Comparison of ENCODE assay signal across 8 cellular contexts in the genomic region with DNA sequence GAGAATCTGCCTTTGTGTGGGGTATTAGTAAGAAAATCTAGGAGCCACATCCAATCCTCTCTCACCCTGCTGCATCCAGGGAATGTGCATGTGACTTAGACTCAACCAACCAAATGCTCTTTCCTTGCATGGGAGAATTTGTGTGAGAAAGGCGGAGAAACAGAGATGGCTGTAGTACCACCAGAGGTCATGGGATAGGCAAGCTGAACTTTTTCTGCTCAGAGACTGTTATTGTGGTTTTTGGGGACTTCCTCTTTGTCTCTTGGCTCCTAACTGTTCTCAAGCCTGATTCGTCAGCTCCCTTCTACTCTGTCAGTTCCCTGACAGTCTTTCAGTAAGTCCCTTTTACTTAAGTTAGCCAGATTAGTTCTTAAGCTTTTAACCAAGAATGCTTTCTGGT. TPM values are rescaled to one million over a fixed set of nuclear protein-coding genes. Genes with fewer than 3 reads are reported as not detected.
DNase-seq lines count a peak whose midpoint lies in the region; ATAC-seq and TF ChIP-seq lines count a peak whose summit lies in the region.

No MANE protein-coding gene starts in this region.

- H4K8ac ChIP-seq in IMR-90 (ENCODE audit: low read depth in 2 of 2, low read length in 2 of 2) = peak overlapping the region in 1 of 2 experiments; percentile 48; a peak in 1 of 4 replicates

- H3K79me1 ChIP-seq in IMR-90 (ENCODE audit: low read depth in 1 of 2, low read length in 2 of 2) = peaks cover 6 to 18% of the 10 kb centered on the region in 2 experiments; a peak in 3 of 4 replicates

- H2AFZ ChIP-seq in IMR-90 (replicated peaks; ENCODE audit: low read length, poor library complexity) (no peak overlapping the region), osteoblast (ENCODE audit: low read length) (peak overlapping the region; percentile 62), mammary epithelial cell (ENCODE audit: low read depth, low read length) (no peak overlapping the region)

- no TSS peak for BruUV-seq in IMR-90 (replicated peaks; lab: Mats Ljungman, UMichigan)
- BruUV-seq in mammary epithelial cell (replicated peaks; lab: Mats Ljungman, UMichigan) = no TSS peak

- no peak overlapping the region for H3K18ac ChIP-seq in IMR-90 (ENCODE audit: low read depth, low read length)

- H3K79me2 ChIP-seq in osteoblast (ENCODE audit: insufficient read depth, low read length) (no peaks in the 10 kb centered on the region), mammary epithelial cell (ENCODE audit: insufficient read depth, low read length) (peaks cover 3% of the 10 kb centered on the region)

- no peaks in the 10 kb centered on the region for H3K9me3 ChIP-seq in CD4-positive, CD25-positive, alpha-beta regulatory T cell (ENCODE audit: control insufficient read depth in 2 of 2, low read length in 2 of 2)
- peaks cover 2% of the 10 kb centered on the region; the same call in 1 of the 2 replicates for H3K9me3 ChIP-seq in IMR-90 (ENCODE audit: control insufficient read depth, insufficient read depth, low read length)
- no peaks in the 10 kb centered on the region for H3K9me3 ChIP-seq in osteoblast (ENCODE audit: low read depth, low read length)
- H3K9me3 ChIP-seq in MG63 = no peaks in the 10 kb centered on the region
- H3K9me3 ChIP-seq in mammary epithelial cell (replicated peaks; ENCODE audit: insufficient read depth, low read length) = peaks cover 3% of the 10 kb centered on the region

- H2BK5ac ChIP-seq in IMR-90 (ENCODE audit: low read depth, low read length, poor library complexity, severe bottlenecking) = no peak overlapping the region

- POLR2A ChIA-PET in IMR-90 (lab: Charles Lee; ENCODE audit: unreplicated experiment) = no interaction called here

- H2BK120ac ChIP-seq in IMR-90 (ENCODE audit: low read depth, low read length) = no peak overlapping the region

- CTCF ChIA-PET in IMR-90 (lab: Yijun Ruan, JAX) (interaction anchor here (1.3 to 2.2 kb wide), 5 partner anchors 10 to 332 kb away, joined by 3 to 10 read pairs (median 5); no protein-coding TSS in a partner anchor), mammary epithelial cell (lab: Charles Lee; ENCODE audit: low non-redundant PET) (no interaction called here)

- no peak overlapping the region for H2AK5ac ChIP-seq in IMR-90 (ENCODE audit: low read depth, low read length)

- H2AK9ac ChIP-seq in IMR-90 (replicated peaks; ENCODE audit: low read depth, low read length, poor library complexity) = no peak overlapping the region

- no peak for TF ChIP-seq CTCF in IMR-90 (conservative IDR thresholded peaks at IDR 0.05; ENCODE audit: low read depth, low read length)
- TF ChIP-seq CTCF in osteoblast (IDR thresholded peaks at IDR 0.05; ENCODE audit: extremely low read depth, low read depth, low read length) = no peak
- no peak for TF ChIP-seq CTCF in mammary epithelial cell (conservative IDR thresholded peaks at IDR 0.05 in 1 of 2, IDR thresholded peaks at IDR 0.05 in 1 of 2; ENCODE audit: extremely low read depth in 1 of 2, insufficient read depth in 1 of 2, low read depth in 1 of 2, low read length in 2 of 2)

- H4K5ac ChIP-seq in IMR-90 (ENCODE audit: low read depth, low read length) = no peak overlapping the region

- intact Hi-C loops in IMR-90 (cut with micrococcal nuclease) = no loop called here
- intact Hi-C loops in activated T-helper 1 cell treated with anti-CD3 and anti-CD28 coated beads, Interleukin-12 subunit alpha, Interleukin-12 subunit beta, Interleukin-2, Interleukin-4 antibody, amounts not matched to agents 30 ng/mL and 10 ng/mL and 1 ng/mL, durations not matched to agents 14 hours and 24 hours and 36 hours (cut with micrococcal nuclease) = loop anchor here (1.0 kb wide), 1 partner anchor 10 kb away; no protein-coding TSS in a partner anchor
- intact Hi-C loops in mammary epithelial cell (cut with micrococcal nuclease) = loop anchor here (2.0 kb wide), 1 partner anchor 149 kb away; no protein-coding TSS in a partner anchor

- H3K9me3 Mint-ChIP-seq in CD4-positive, CD25-positive, alpha-beta regulatory T cell = peaks cover 0 to 2% (median 0%) of the 10 kb centered on the region in 7 donors
- no peaks in the 10 kb centered on the region for H3K9me3 Mint-ChIP-seq in activated T-helper 1 cell treated with anti-CD3 and anti-CD28 coated beads, Interleukin-12 subunit alpha, Interleukin-12 subunit beta, Interleukin-2, Interleukin-4 antibody, amounts not matched to agents 30 ng/mL and 10 ng/mL and 1 ng/mL, durations not matched to agents 14 hours and 24 hours and 36 hours

- TF ChIP-seq RAD21 in IMR-90 (IDR thresholded peaks at IDR 0.05; ENCODE audit: low read length) = no peak

- H3K4me1 Mint-ChIP-seq in CD4-positive, CD25-positive, alpha-beta regulatory T cell = peaks cover 14 to 67% (median 36%) of the 10 kb centered on the region in 4 donors
- H3K4me1 Mint-ChIP-seq in activated T-helper 1 cell treated with anti-CD3 and anti-CD28 coated beads, Interleukin-12 subunit alpha, Interleukin-12 subunit beta, Interleukin-2, Interleukin-4 antibody, amounts not matched to agents 30 ng/mL and 10 ng/mL and 1 ng/mL, durations not matched to agents 14 hours and 24 hours and 36 hours (ENCODE audit: low read depth) = peaks cover 37% of the 10 kb centered on the region

- no peaks in the 10 kb centered on the region for H3K36me3 Mint-ChIP-seq in CD4-positive, CD25-positive, alpha-beta regulatory T cell
- H3K36me3 Mint-ChIP-seq in activated T-helper 1 cell treated with anti-CD3 and anti-CD28 coated beads, Interleukin-12 subunit alpha, Interleukin-12 subunit beta, Interleukin-2, Interleukin-4 antibody, amounts not matched to agents 30 ng/mL and 10 ng/mL and 1 ng/mL, durations not matched to agents 14 hours and 24 hours and 36 hours (ENCODE audit: low read depth) = no peaks in the 10 kb centered on the region

- peak overlapping the region; percentile 85 to 98 (median 92) for H3K27ac Mint-ChIP-seq in CD4-positive, CD25-positive, alpha-beta regulatory T cell
- H3K27ac Mint-ChIP-seq in activated T-helper 1 cell treated with anti-CD3 and anti-CD28 coated beads, Interleukin-12 subunit alpha, Interleukin-12 subunit beta, Interleukin-2, Interleukin-4 antibody, amounts not matched to agents 30 ng/mL and 10 ng/mL and 1 ng/mL, durations not matched to agents 14 hours and 24 hours and 36 hours = peak overlapping the region; percentile 57

- H3K4me1 ChIP-seq in CD4-positive, CD25-positive, alpha-beta regulatory T cell (ENCODE audit: control insufficient read depth, insufficient read depth, low read length, poor library complexity, severe bottlenecking) = peaks cover 41% of the 10 kb centered on the region
- peaks cover 1% of the 10 kb centered on the region; the same call in 1 of the 2 replicates for H3K4me1 ChIP-seq in IMR-90 (ENCODE audit: control insufficient read depth, insufficient read depth, low read length)
- peaks cover 3% of the 10 kb centered on the region for H3K4me1 ChIP-seq in osteoblast (ENCODE audit: insufficient read depth, low read length)
- peaks cover 11% of the 10 kb centered on the region for H3K4me1 ChIP-seq in mammary epithelial cell (ENCODE audit: insufficient read depth, low read length)

- H4K91ac ChIP-seq in IMR-90 (ENCODE audit: insufficient read depth, low read depth, low read length) = no peak overlapping the region

- peaks cover 3% of the 10 kb centered on the region; the same call in 1 of the 2 replicates for H3K9me1 ChIP-seq in IMR-90 (ENCODE audit: insufficient read depth, low read length)

- WGBS in IMR-90 (ENCODE audit: extremely low coverage in 2 of 2, insufficient read length in 1 of 2), 2 experiments = no CpG with 5 or more reads among the region's 2 CpGs
- 94% methylated on average over 2 of the region's 2 CpGs for WGBS in mammary epithelial cell (ENCODE audit: low coverage, missing lambda C conversion rate)

- no peaks in the 10 kb centered on the region for H3K36me3 ChIP-seq in CD4-positive, CD25-positive, alpha-beta regulatory T cell (ENCODE audit: control insufficient read depth, insufficient read depth, low read length)
- H3K36me3 ChIP-seq in IMR-90 (ENCODE audit: control insufficient read depth, insufficient read depth, low read length) (no peaks in the 10 kb centered on the region), osteoblast (ENCODE audit: insufficient read depth, low read length) (no peaks in the 10 kb centered on the region), MG63 (no peaks in the 10 kb centered on the region), mammary epithelial cell (ENCODE audit: insufficient read depth, low read length) (no peaks in the 10 kb centered on the region)

- H3K23ac ChIP-seq in IMR-90 (ENCODE audit: low read depth, low read length) = no peak overlapping the region

- peak; percentile 23 to 89 (median 74) for DNase-seq in CD4-positive, CD25-positive, alpha-beta regulatory T cell
- DNase-seq in IMR-90 = peak; percentile 24
- peak; percentile 23 for DNase-seq in activated T-helper 1 cell treated with anti-CD3 and anti-CD28 coated beads, Interleukin-12 subunit alpha, Interleukin-12 subunit beta, Interleukin-2, Interleukin-4 antibody, amounts not matched to agents 30 ng/mL and 10 ng/mL and 1 ng/mL, durations not matched to agents 14 hours and 24 hours and 36 hours (ENCODE audit: low spot score)
- DNase-seq in osteoblast (ENCODE audit: insufficient read length, low spot score, missing footprints) = no peak
- no peak for DNase-seq in effector CD8-positive, alpha-beta T cell (lab: John Stamatoyannopoulos, UW)
- no peak for DNase-seq in MG63
- no peak for DNase-seq in mammary epithelial cell

- ATAC-seq in CD4-positive, CD25-positive, alpha-beta regulatory T cell (ENCODE audit: low read depth in 2 of 2) = peak; percentile 67 to 68
- ATAC-seq in GM19395 (IDR thresholded peaks at IDR 0.05; ENCODE audit: unreplicated experiment) = peak; percentile 57
- ATAC-seq in IMR-90 (ENCODE audit: low read depth) = no peak

- TF ChIP-seq POLR2A in IMR-90 (IDR thresholded peaks at IDR 0.05; ENCODE audit: low read depth, low read length) = no peak

- no peak overlapping the region for H3K14ac ChIP-seq in IMR-90 (replicated peaks; ENCODE audit: low read depth, low read length)

- peak overlapping the region; percentile 80 for H3K27ac ChIP-seq in CD4-positive, CD25-positive, alpha-beta regulatory T cell (ENCODE audit: insufficient read depth, low read length, poor library complexity, severe bottlenecking)
- no peak overlapping the region for H3K27ac ChIP-seq in IMR-90 (ENCODE audit: insufficient read depth, low read length)
- no peak overlapping the region for H3K27ac ChIP-seq in osteoblast (ENCODE audit: low read depth, low read length)
- no peak overlapping the region for H3K27ac ChIP-seq in mammary epithelial cell (ENCODE audit: insufficient read depth, low read depth, low read length)

- H3K9ac ChIP-seq in IMR-90 (ENCODE audit: low read depth, low read length) (no peak overlapping the region), mammary epithelial cell (ENCODE audit: insufficient read depth, low read length) (no peak overlapping the region)

- no peak overlapping the region for H2BK15ac ChIP-seq in IMR-90 (ENCODE audit: low read depth, low read length)

- H3K4me3 Mint-ChIP-seq in CD4-positive, CD25-positive, alpha-beta regulatory T cell = peak overlapping the region; percentile 70 to 97 (median 78)
- peak overlapping the region; percentile 13 for H3K4me3 Mint-ChIP-seq in activated T-helper 1 cell treated with anti-CD3 and anti-CD28 coated beads, Interleukin-12 subunit alpha, Interleukin-12 subunit beta, Interleukin-2, Interleukin-4 antibody, amounts not matched to agents 30 ng/mL and 10 ng/mL and 1 ng/mL, durations not matched to agents 14 hours and 24 hours and 36 hours

- H3K4ac ChIP-seq in IMR-90 (ENCODE audit: low read depth, low read length) = no peak overlapping the region

- H3K27me3 Mint-ChIP-seq in CD4-positive, CD25-positive, alpha-beta regulatory T cell = no peaks in the 10 kb centered on the region
- H3K27me3 Mint-ChIP-seq in activated T-helper 1 cell treated with anti-CD3 and anti-CD28 coated beads, Interleukin-12 subunit alpha, Interleukin-12 subunit beta, Interleukin-2, Interleukin-4 antibody, amounts not matched to agents 30 ng/mL and 10 ng/mL and 1 ng/mL, durations not matched to agents 14 hours and 24 hours and 36 hours (ENCODE audit: insufficient read depth) = peaks cover 3% of the 10 kb centered on the region

- dilution Hi-C loops in IMR-90 (cut with HindIII; ENCODE audit: low sequenced_read_pairs, unreplicated experiment) (no loop called here), mammary epithelial cell (cut with HindIII; ENCODE audit: low sequenced_read_pairs) (loop anchor here (5.0 kb wide), 2 partner anchors 69 to 104 kb away; no protein-coding TSS in a partner anchor)

- H2BK20ac ChIP-seq in IMR-90 (ENCODE audit: low read depth, low read length) = no peak overlapping the region

- no peaks in the 10 kb centered on the region for H3K27me3 ChIP-seq in CD4-positive, CD25-positive, alpha-beta regulatory T cell (ENCODE audit: control insufficient read depth, insufficient read depth, low read length)
- H3K27me3 ChIP-seq in IMR-90 (ENCODE audit: control insufficient read depth, insufficient read depth, low read length) = peaks cover 6% of the 10 kb centered on the region
- peaks cover 4% of the 10 kb centered on the region for H3K27me3 ChIP-seq in osteoblast (ENCODE audit: insufficient read depth, low read length)
- peaks cover 2% of the 10 kb centered on the region for H3K27me3 ChIP-seq in MG63
- H3K27me3 ChIP-seq in mammary epithelial cell (ENCODE audit: insufficient read depth, low read length) = peaks cover 2% of the 10 kb centered on the region

- H3K4me3 ChIP-seq in CD4-positive, CD25-positive, alpha-beta regulatory T cell (ENCODE audit: low read depth, low read length) = peak overlapping the region; percentile 66
- H3K4me3 ChIP-seq in IMR-90 (ENCODE audit: insufficient read depth, low read depth, low read length) (no peak overlapping the region), osteoblast (ENCODE audit: insufficient read depth, low read length) (no peak overlapping the region), MG63 (no peak overlapping the region), mammary epithelial cell (replicated peaks in 1 of 3; ENCODE audit: insufficient read depth in 1 of 3, low read depth in 2 of 3, low read length in 3 of 3) (no peak overlapping the region)

- in situ Hi-C loops in IMR-90 (cut with MboI; ENCODE audit: low sequenced_read_pairs) = no loop called here
- in situ Hi-C loops in mammary epithelial cell (cut with MboI; ENCODE audit: low sequenced_read_pairs in 2 of 2) = loop anchor here (10.0 to 25.0 kb wide), 3 partner anchors 289 to 539 kb away; partner anchors contain the start of gene SLC28A1 (in 1 of the 2)

- H3K56ac ChIP-seq in IMR-90 (ENCODE audit: extremely low read depth, insufficient read depth, low read length) = no peak overlapping the region

- H3K4me2 ChIP-seq in IMR-90 (ENCODE audit: low read depth, low read length) (no peak overlapping the region), osteoblast (ENCODE audit: insufficient read depth, low read length) (peak overlapping the region; percentile 10), mammary epithelial cell (ENCODE audit: insufficient read depth, low read depth, low read length) (no peak overlapping the region)

- H4K20me1 ChIP-seq in IMR-90 (ENCODE audit: insufficient read depth, low read length) (no peaks in the 10 kb centered on the region; the same call in 1 of the 2 replicates), osteoblast (ENCODE audit: insufficient read depth, low read length) (no peaks in the 10 kb centered on the region), mammary epithelial cell (ENCODE audit: insufficient read depth, low read length) (no peaks in the 10 kb centered on the region)

RNA-seq across cellular contexts. Expression of gene ZSCAN2, which starts 2.6 kb away (rescaled TPM):
- 4.8 TPM for total RNA-seq in CD4-positive, CD25-positive, alpha-beta regulatory T cell
- 10 to 100 TPM in 2 of 4 donors, 1 to 10 TPM in 2; 6.9 to 12.4 (median 9.4) TPM for polyA plus RNA-seq in CD4-positive, CD25-positive, alpha-beta regulatory T cell
- total RNA-seq in IMR-90 (2012; rRNA removed) (15.0 and 18.3 TPM in 2 replicates), osteoblast (14.1 and 14.7 TPM in 2 replicates), mammary epithelial cell (1 to 10 TPM; 5.0 to 6.3 TPM)
- polyA plus RNA-seq in IMR-90 (2012; rRNA removed) (10.4 and 11.1 TPM in 2 replicates), mammary epithelial cell (4.2 TPM)
- 11.1 and 12.0 TPM in 2 replicates for polyA plus RNA-seq in IMR-90 (2012; cell fraction: cytosol; rRNA removed)
- polyA plus RNA-seq in IMR-90 (2012; cell fraction: nucleus; rRNA removed; ENCODE audit: low replicate concordance) = 6.0 and 6.9 TPM in 2 replicates
- total RNA-seq in activated T-helper 1 cell treated with anti-CD3 and anti-CD28 coated beads, Interleukin-12 subunit alpha, Interleukin-12 subunit beta, Interleukin-2, Interleukin-4 antibody, amounts not matched to agents 30 ng/mL and 10 ng/mL and 1 ng/mL, durations not matched to agents 14 hours and 24 hours and 36 hours = 6.5 and 7.0 TPM in 2 replicates
- 6.9 and 11.0 TPM in 2 replicates for total RNA-seq in MG63 (2014; rRNA removed; shearing (Covaris generic); ENCODE audit: low replicate concordance)
- polyA minus RNA-seq in mammary epithelial cell = 4.0 TPM

RNA-seq across cellular contexts. Expression of gene WDR73, which starts 55.8 kb away (rescaled TPM):
- total RNA-seq in CD4-positive, CD25-positive, alpha-beta regulatory T cell = 19.6 TPM
- 10 to 100 TPM; 12.9 to 19.2 (median 16.1) TPM for polyA plus RNA-seq in CD4-positive, CD25-positive, alpha-beta regulatory T cell
- 18.6 and 25.5 TPM in 2 replicates for total RNA-seq in IMR-90 (2012; rRNA removed)
- polyA plus RNA-seq in IMR-90 (2012; rRNA removed) = 18.8 and 21.5 TPM in 2 replicates
- polyA plus RNA-seq in IMR-90 (2012; cell fraction: cytosol; rRNA removed) = 10.0 and 14.8 TPM in 2 replicates
- polyA plus RNA-seq in IMR-90 (2012; cell fraction: nucleus; rRNA removed; ENCODE audit: low replicate concordance) = 56.1 and 58.7 TPM in 2 replicates
- 27.8 and 33.5 TPM in 2 replicates for total RNA-seq in activated T-helper 1 cell treated with anti-CD3 and anti-CD28 coated beads, Interleukin-12 subunit alpha, Interleukin-12 subunit beta, Interleukin-2, Interleukin-4 antibody, amounts not matched to agents 30 ng/mL and 10 ng/mL and 1 ng/mL, durations not matched to agents 14 hours and 24 hours and 36 hours
- 34.5 and 35.1 TPM in 2 replicates for total RNA-seq in osteoblast
- 34.2 and 34.3 TPM in 2 replicates for total RNA-seq in MG63 (2014; rRNA removed; shearing (Covaris generic); ENCODE audit: low replicate concordance)
- 10 to 100 TPM; 23.0 to 28.1 TPM for total RNA-seq in mammary epithelial cell
- 20.7 TPM for polyA plus RNA-seq in mammary epithelial cell
- 13.7 TPM for polyA minus RNA-seq in mammary epithelial cell

RNA-seq across cellular contexts. Expression of gene NMB, which starts 59.7 kb away (rescaled TPM):
- 2.2 TPM for total RNA-seq in CD4-positive, CD25-positive, alpha-beta regulatory T cell
- polyA plus RNA-seq in CD4-positive, CD25-positive, alpha-beta regulatory T cell = 1 to 10 TPM; 5.5 to 7.1 (median 6.7) TPM
- 1.3 and 1.4 TPM in 2 replicates for total RNA-seq in IMR-90 (2012; rRNA removed)
- polyA plus RNA-seq in IMR-90 (2012; rRNA removed) = 3.8 and 5.1 TPM in 2 replicates
- polyA plus RNA-seq in IMR-90 (2012; cell fraction: cytosol; rRNA removed) = 1.8 and 5.9 TPM in 2 replicates
- polyA plus RNA-seq in IMR-90 (2012; cell fraction: nucleus; rRNA removed; ENCODE audit: low replicate concordance) = 1.3 and 2.6 TPM in 2 replicates
- 3.0 and 3.5 TPM in 2 replicates for total RNA-seq in activated T-helper 1 cell treated with anti-CD3 and anti-CD28 coated beads, Interleukin-12 subunit alpha, Interleukin-12 subunit beta, Interleukin-2, Interleukin-4 antibody, amounts not matched to agents 30 ng/mL and 10 ng/mL and 1 ng/mL, durations not matched to agents 14 hours and 24 hours and 36 hours
- 6.9 and 8.5 TPM in 2 replicates for total RNA-seq in osteoblast
- total RNA-seq in MG63 (2014; rRNA removed; shearing (Covaris generic); ENCODE audit: low replicate concordance) = 0.25 TPM in 1 of 2 replicates, not detected in the other
- 1 to 10 TPM; 1.0 to 3.7 TPM for total RNA-seq in mammary epithelial cell
- 4.0 TPM for polyA plus RNA-seq in mammary epithelial cell
- polyA minus RNA-seq in mammary epithelial cell = not detected

Comparison
In these comparisons a context has a peak if more than half of its experiments do, and no peak if none do; other contexts are left out.
1. DNase-seq: peak in CD4-positive, CD25-positive, alpha-beta regulatory T cell (3 of 3), IMR-90 (single experiment) and activated T-helper 1 cell treated with anti-CD3 and anti-CD28 coated beads, Interleukin-12 subunit alpha, Interleukin-12 subunit beta, Interleukin-2, Interleukin-4 antibody, amounts not matched to agents 30 ng/mL and 10 ng/mL and 1 ng/mL, durations not matched to agents 14 hours and 24 hours and 36 hours (single experiment); none in osteoblast (single experiment), effector CD8-positive, alpha-beta T cell (single experiment), MG63 (single experiment) and mammary epithelial cell (single experiment).